ENCODE assay signal across 1 cellular context in the genomic region with DNA sequence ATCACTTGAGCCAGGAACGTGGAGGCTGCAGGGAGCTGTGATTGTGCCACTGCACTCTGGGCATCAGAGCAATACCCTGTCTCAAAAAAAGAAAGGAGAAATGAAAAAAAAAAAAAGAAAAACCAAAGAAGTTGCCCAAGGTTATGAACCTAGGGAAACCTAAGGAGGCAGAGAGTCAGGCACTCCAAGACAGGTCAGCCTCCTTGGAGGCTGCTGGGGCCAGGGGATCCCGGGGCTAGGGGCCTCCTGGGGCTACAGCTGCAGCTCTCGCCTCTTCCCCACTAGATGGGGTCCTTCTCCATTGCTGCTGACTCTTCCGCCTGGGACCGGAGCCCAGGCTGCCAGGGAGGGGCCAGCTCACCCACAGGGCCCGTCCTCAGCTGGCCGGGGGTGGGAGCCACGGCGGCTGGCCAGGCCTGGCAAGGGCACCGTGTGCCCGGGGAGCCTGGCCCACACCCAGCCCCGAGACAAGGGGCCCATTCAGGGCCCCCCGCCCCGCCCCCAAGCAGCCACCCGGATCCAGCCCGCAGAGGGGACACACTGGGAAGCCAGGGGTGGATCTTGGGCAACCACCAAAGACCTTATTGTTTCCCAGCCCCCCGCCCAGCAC.
TF ChIP-seq lines count a peak whose summit lies in the region.

No MANE protein-coding gene starts in this region.

TF ChIP-seq in HCT116, 20 proteins besides CTCF, POLR2A, EP300 and RAD21 (continued from another document):
- TF ChIP-seq YY1 (IDR thresholded peaks at IDR 0.05; ENCODE audit: extremely low read depth, insufficient replicate concordance, low read depth, low read length) (no peak), SP1 (IDR thresholded peaks at IDR 0.05; ENCODE audit: low read depth) (no peak), EGR1 (IDR thresholded peaks at IDR 0.05; ENCODE audit: low read depth) (no peak), JUND (IDR thresholded peaks at IDR 0.05) (no peak), ZNF274 (IDR thresholded peaks at IDR 0.05; ENCODE audit: low read depth, low read length) (no peak)
- TF ChIP-seq, protein P1, sequence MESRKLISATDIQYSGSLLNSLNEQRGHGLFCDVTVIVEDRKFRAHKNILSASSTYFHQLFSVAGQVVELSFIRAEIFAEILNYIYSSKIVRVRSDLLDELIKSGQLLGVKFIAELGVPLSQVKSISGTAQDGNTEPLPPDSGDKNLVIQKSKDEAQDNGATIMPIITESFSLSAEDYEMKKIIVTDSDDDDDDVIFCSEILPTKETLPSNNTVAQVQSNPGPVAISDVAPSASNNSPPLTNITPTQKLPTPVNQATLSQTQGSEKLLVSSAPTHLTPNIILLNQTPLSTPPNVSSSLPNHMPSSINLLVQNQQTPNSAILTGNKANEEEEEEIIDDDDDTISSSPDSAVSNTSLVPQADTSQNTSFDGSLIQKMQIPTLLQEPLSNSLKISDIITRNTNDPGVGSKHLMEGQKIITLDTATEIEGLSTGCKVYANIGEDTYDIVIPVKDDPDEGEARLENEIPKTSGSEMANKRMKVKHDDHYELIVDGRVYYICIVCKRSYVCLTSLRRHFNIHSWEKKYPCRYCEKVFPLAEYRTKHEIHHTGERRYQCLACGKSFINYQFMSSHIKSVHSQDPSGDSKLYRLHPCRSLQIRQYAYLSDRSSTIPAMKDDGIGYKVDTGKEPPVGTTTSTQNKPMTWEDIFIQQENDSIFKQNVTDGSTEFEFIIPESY (IDR thresholded peaks at IDR 0.05; ENCODE audit: extremely low read depth, insufficient replicate concordance, low read length) = no peak
